ENCODE assay signal across 8 cellular contexts in genomic region chr1:161098161-161099068, GRCh38. TPM values are rescaled to one million over a fixed set of nuclear protein-coding genes. Genes with fewer than 3 reads are reported as not detected.
DNase-seq lines count a peak whose midpoint lies in the region; ATAC-seq, FAIRE-seq and TF ChIP-seq lines count a peak whose summit lies in the region.

KLHDC9 (plus strand) TSS chr1:161098361; CDS start chr1:161098536, 175 bp downstream.

- intact Hi-C loops in right lobe of liver (cut with DNase I): loop anchor here in 1 of 2 donors (5.0 kb wide), 1 partner anchor 106 kb away; no protein-coding TSS in a partner anchor

- H3K27ac ChIP-seq in duodenal mucosa (ENCODE audit: low read depth, low read length) (no peak within 1 kb of the TSS), right lobe of liver (peak within 1 kb of the TSS in 1 of 3 donors; percentile 40)

- peak; percentile 96 for DNase-seq in GM12892 (ENCODE audit: insufficient read length)
- peak; percentile 67 for DNase-seq in NCI-H2081 treated with DMSO at 0.1 percent for 48 hours (lab: John Stamatoyannopoulos, UW)
- peak; percentile 81 for DNase-seq in activated CD4-positive, alpha-beta memory T cell treated with anti-CD3 and anti-CD28 coated beads, Interleukin-2, amount 10 ng/mL, durations not matched to agents 7 days and 5 days
- peak; percentile 87 to 91 (median 91) for DNase-seq in right lobe of liver
- peak; percentile 35 to 73 (median 38) for DNase-seq in stimulated activated CD4-positive, alpha-beta T cell treated with anti-CD3 and anti-CD28 coated beads, TNF-alpha, amount 100 ng/mL, for 24 hours (ENCODE audit: low read depth in 3 of 3)
- DNase-seq in NCI-H226: no peak

- WGBS in right lobe of liver (ENCODE audit: insufficient coverage, low coverage, low lambda C conversion rate, missing lambda C conversion rate): 2% methylated on average over 5 of the region's 73 CpGs

- TF ChIP-seq CTCF in right lobe of liver (IDR thresholded peaks at IDR 0.05): peak in 1 of 4 donors; percentile 18

- peak; percentile 95 for FAIRE-seq in GM12892 (lab: Jason Lieb, UNC)

- peak within 1 kb of the TSS; percentile 85 for H3K4me3 Mint-ChIP-seq in activated CD4-positive, alpha-beta memory T cell treated with anti-CD3 and anti-CD28 coated beads, Interleukin-2, amount 10 ng/mL, durations not matched to agents 7 days and 5 days

- peaks cover 29% of the 10 kb centered on the region for H3K36me3 Mint-ChIP-seq in activated CD4-positive, alpha-beta memory T cell treated with anti-CD3 and anti-CD28 coated beads, Interleukin-2, amount 10 ng/mL, durations not matched to agents 7 days and 5 days (ENCODE audit: low read depth)

- peaks cover 6% of the 10 kb centered on the region for H3K27me3 Mint-ChIP-seq in activated CD4-positive, alpha-beta memory T cell treated with anti-CD3 and anti-CD28 coated beads, Interleukin-2, amount 10 ng/mL, durations not matched to agents 7 days and 5 days

- H3K27me3 ChIP-seq in duodenal mucosa (ENCODE audit: control insufficient read depth in 1 of 2, insufficient read depth in 2 of 2, low read length in 2 of 2): no peaks in the 10 kb centered on the region
- no peaks in the 10 kb centered on the region for H3K27me3 ChIP-seq in right lobe of liver

- ATAC-seq in HG02759 (IDR thresholded peaks at IDR 0.05; ENCODE audit: unreplicated experiment) (peak; percentile 84), right lobe of liver (peak; percentile 89 to 92 (median 89))

- POLR2A ChIA-PET in activated CD4-positive, alpha-beta memory T cell treated with anti-CD3 and anti-CD28 coated beads, Interleukin-2, amount 10 ng/mL, durations not matched to agents 7 days and 5 days (lab: Charles Lee): interaction anchor here (0.6 to 9.5 kb wide), 16 partner anchors 11 to 254 kb away, joined by 3 to 142 read pairs (median 4); partner anchors contain the start of genes ARHGAP30, F11R, NIT1 and PFDN2

- H3K27ac Mint-ChIP-seq in activated CD4-positive, alpha-beta memory T cell treated with anti-CD3 and anti-CD28 coated beads, Interleukin-2, amount 10 ng/mL, durations not matched to agents 7 days and 5 days: peak within 1 kb of the TSS; percentile 69

- H3K36me3 ChIP-seq in duodenal mucosa (ENCODE audit: control insufficient read depth in 1 of 2, insufficient read depth in 2 of 2, low read length in 2 of 2) (peaks cover 16 to 27% of the 10 kb centered on the region in 2 donors), right lobe of liver (peaks cover 0 to 26% (median 12%) of the 10 kb centered on the region in 4 donors)

- H3K4me3 ChIP-seq in duodenal mucosa (ENCODE audit: low read depth in 1 of 2, low read length in 2 of 2): peak within 1 kb of the TSS; percentile 77 to 94
- peak within 1 kb of the TSS; percentile 66 to 84 (median 71) for H3K4me3 ChIP-seq in right lobe of liver

- CTCF ChIA-PET in activated CD4-positive, alpha-beta memory T cell treated with anti-CD3 and anti-CD28 coated beads, Interleukin-2, amount 10 ng/mL, durations not matched to agents 7 days and 5 days (lab: Charles Lee): interaction anchor here (0.6 to 7.5 kb wide), 28 partner anchors 10 to 429 kb away, joined by 3 to 128 read pairs (median 6); partner anchors contain the start of genes ARHGAP30, DEDD, F11R and ITLN2

- peaks cover 23% of the 10 kb centered on the region for H3K4me1 Mint-ChIP-seq in activated CD4-positive, alpha-beta memory T cell treated with anti-CD3 and anti-CD28 coated beads, Interleukin-2, amount 10 ng/mL, durations not matched to agents 7 days and 5 days

- no peaks in the 10 kb centered on the region for H3K9me3 ChIP-seq in duodenal mucosa (ENCODE audit: control insufficient read depth in 1 of 2, low read length in 2 of 2)
- no peaks in the 10 kb centered on the region for H3K9me3 ChIP-seq in right lobe of liver

- no peaks in the 10 kb centered on the region for H3K9me3 Mint-ChIP-seq in activated CD4-positive, alpha-beta memory T cell treated with anti-CD3 and anti-CD28 coated beads, Interleukin-2, amount 10 ng/mL, durations not matched to agents 7 days and 5 days

- TF ChIP-seq POLR2A in GM12892 (IDR thresholded peaks at IDR 0.05; ENCODE audit: low read depth, low read length) (no peak), right lobe of liver (IDR thresholded peaks at IDR 0.05) (no peak)

- peak within 1 kb of the TSS; percentile 70 to 81 for H3K9ac ChIP-seq in duodenal mucosa (ENCODE audit: low read depth in 1 of 2, low read length in 2 of 2)

- peaks cover 0 to 22% of the 10 kb centered on the region in 2 donors for H3K4me1 ChIP-seq in duodenal mucosa (ENCODE audit: control insufficient read depth in 1 of 2, insufficient read depth in 2 of 2, low read length in 2 of 2)
- peaks cover 0 to 11% (median 2%) of the 10 kb centered on the region in 4 donors for H3K4me1 ChIP-seq in right lobe of liver

RNA-seq across cellular contexts. Expression of gene KLHDC9, which starts in this region (rescaled TPM):
- polyA plus RNA-seq in GM12892 (2012; ENCODE audit: missing spikeins): 3.4 TPM
- 1 to 10 TPM; 1.2 TPM for total RNA-seq in activated CD4-positive, alpha-beta memory T cell treated with anti-CD3 and anti-CD28 coated beads, Interleukin-2, amount 10 ng/mL, durations not matched to agents 7 days and 5 days
- 1 to 10 TPM; 1.4 to 6.8 (median 2.9) TPM for total RNA-seq in right lobe of liver
